In the genomic region with DNA sequence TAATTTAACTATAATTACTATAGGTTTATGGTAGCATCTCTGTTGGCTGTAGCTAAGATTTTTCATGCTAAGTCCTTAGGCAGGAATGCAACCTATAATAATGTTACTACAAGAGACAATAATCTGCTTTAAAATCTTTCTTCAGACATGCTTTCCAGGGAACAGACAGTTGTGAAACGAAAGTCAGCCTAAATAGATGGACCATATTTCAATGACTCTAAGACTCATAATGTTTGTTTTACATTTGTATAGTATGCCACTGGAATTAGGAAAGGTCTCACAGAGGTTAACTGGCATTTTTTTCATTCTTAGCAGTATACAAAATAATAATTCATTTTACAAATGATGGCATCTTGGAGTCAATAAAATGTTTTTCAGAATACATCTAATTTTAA, we compare ENCODE assay signal across 19 cellular contexts.
"Had no signal": no experiment of that assay in that cellular context is flagged by ENCODE, and none has a peak within 500 bp of the region (broad histone marks: within the 10 kb centered on the region; RNA-seq: fewer than 3 reads in every experiment).

No MANE protein-coding gene starts in this region.

- H3K27ac ChIP-seq: colonic mucosa, hepatocyte, sigmoid colon, skin epidermis, stomach, thoracic aorta, transverse colon had no signal

- H3K4me3 ChIP-seq: colonic mucosa, hepatocyte, lung, sigmoid colon, skin epidermis, stomach, thoracic aorta, transverse colon had no signal

- H3K4me2 ChIP-seq: hepatocyte had no signal

- H2AFZ ChIP-seq: hepatocyte had no signal

- H3K27me3 ChIP-seq: colonic mucosa, hepatocyte, sigmoid colon, stomach, transverse colon had no signal

- FAIRE-seq: endothelial cell of umbilical vein had no signal

- ATAC-seq: left colon, left ventricle myocardium superior had no signal

- H3K4me1 ChIP-seq: colonic mucosa had no signal

- H3K9me3 ChIP-seq: colonic mucosa, sigmoid colon, stomach, thoracic aorta, transverse colon had no signal

- H3K36me3 ChIP-seq: colonic mucosa, sigmoid colon, stomach, thoracic aorta, transverse colon had no signal

- DNase-seq: colonic mucosa; dermis blood vessel endothelial cell; erythroblast; foreskin melanocyte; left colon; left ventricle myocardium superior; mesenchymal stem cell; naive B cell; sigmoid colon; stimulated activated CD4-positive, alpha-beta T cell treated with anti-CD3 and anti-CD28 coated beads, Interleukin-12 subunit alpha, Interleukin-12 subunit beta, amount 100 ng/mL, for 4 hours; stimulated activated naive CD4-positive, alpha-beta T cell; stomach; substantia nigra; transverse colon had no signal
